1 cellular context compared by ENCODE assay signal in the genomic region with DNA sequence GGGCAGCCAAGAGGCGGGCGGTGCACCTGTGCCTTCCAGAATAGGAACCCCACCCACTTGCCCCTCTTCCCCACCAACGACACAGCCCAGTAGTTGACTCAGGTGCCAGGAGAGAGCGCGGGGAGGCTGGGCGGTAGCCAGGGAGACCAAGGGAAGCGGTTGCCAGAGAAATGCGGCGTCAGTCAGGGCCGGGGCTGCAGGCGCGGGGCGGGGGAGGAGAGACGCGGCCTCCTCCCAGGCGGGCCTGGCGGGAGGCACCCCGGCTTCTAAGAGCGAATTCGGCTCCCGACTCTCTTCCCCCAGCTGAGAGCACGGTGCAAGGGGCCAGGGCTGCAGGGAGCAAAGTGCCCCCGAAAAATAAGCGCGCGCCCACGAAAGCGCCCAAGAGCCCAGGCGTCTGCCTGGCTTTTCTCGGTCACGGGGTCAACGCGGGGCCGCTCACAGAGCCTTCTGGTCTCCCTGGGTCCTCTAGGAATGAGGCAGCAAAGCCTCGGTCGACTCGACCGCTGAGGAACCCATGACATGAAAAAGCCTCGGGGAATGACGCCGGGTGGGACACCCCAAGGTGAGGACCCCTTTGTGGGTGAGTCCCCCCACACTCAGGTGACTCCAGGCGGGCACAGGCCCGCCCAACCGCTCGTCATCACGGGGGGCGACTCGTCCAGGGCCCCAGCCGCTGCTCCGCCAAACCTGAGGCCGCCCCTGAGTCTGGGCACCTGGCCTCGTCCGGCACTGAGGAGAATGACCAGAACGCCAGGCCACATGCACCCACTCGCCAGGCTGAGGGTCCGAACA.
TF ChIP-seq lines count a peak whose summit lies in the region.

No MANE protein-coding gene starts in this region.

TF ChIP-seq in K562, 482 proteins besides CTCF, POLR2A, EP300 and RAD21 (continued from another document):
- TF ChIP-seq, protein P1, sequence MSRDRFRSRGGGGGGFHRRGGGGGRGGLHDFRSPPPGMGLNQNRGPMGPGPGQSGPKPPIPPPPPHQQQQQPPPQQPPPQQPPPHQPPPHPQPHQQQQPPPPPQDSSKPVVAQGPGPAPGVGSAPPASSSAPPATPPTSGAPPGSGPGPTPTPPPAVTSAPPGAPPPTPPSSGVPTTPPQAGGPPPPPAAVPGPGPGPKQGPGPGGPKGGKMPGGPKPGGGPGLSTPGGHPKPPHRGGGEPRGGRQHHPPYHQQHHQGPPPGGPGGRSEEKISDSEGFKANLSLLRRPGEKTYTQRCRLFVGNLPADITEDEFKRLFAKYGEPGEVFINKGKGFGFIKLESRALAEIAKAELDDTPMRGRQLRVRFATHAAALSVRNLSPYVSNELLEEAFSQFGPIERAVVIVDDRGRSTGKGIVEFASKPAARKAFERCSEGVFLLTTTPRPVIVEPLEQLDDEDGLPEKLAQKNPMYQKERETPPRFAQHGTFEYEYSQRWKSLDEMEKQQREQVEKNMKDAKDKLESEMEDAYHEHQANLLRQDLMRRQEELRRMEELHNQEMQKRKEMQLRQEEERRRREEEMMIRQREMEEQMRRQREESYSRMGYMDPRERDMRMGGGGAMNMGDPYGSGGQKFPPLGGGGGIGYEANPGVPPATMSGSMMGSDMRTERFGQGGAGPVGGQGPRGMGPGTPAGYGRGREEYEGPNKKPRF (IDR thresholded peaks at IDR 0.05; ENCODE audit: low read depth, low read length) = no peak
- TF ChIP-seq, protein P2, sequence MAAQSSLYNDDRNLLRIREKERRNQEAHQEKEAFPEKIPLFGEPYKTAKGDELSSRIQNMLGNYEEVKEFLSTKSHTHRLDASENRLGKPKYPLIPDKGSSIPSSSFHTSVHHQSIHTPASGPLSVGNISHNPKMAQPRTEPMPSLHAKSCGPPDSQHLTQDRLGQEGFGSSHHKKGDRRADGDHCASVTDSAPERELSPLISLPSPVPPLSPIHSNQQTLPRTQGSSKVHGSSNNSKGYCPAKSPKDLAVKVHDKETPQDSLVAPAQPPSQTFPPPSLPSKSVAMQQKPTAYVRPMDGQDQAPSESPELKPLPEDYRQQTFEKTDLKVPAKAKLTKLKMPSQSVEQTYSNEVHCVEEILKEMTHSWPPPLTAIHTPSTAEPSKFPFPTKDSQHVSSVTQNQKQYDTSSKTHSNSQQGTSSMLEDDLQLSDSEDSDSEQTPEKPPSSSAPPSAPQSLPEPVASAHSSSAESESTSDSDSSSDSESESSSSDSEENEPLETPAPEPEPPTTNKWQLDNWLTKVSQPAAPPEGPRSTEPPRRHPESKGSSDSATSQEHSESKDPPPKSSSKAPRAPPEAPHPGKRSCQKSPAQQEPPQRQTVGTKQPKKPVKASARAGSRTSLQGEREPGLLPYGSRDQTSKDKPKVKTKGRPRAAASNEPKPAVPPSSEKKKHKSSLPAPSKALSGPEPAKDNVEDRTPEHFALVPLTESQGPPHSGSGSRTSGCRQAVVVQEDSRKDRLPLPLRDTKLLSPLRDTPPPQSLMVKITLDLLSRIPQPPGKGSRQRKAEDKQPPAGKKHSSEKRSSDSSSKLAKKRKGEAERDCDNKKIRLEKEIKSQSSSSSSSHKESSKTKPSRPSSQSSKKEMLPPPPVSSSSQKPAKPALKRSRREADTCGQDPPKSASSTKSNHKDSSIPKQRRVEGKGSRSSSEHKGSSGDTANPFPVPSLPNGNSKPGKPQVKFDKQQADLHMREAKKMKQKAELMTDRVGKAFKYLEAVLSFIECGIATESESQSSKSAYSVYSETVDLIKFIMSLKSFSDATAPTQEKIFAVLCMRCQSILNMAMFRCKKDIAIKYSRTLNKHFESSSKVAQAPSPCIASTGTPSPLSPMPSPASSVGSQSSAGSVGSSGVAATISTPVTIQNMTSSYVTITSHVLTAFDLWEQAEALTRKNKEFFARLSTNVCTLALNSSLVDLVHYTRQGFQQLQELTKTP (IDR thresholded peaks at IDR 0.05; ENCODE audit: low read depth in 1 of 2, partially characterized antibody in 2 of 2) = no peak
- TF ChIP-seq, protein P3, sequence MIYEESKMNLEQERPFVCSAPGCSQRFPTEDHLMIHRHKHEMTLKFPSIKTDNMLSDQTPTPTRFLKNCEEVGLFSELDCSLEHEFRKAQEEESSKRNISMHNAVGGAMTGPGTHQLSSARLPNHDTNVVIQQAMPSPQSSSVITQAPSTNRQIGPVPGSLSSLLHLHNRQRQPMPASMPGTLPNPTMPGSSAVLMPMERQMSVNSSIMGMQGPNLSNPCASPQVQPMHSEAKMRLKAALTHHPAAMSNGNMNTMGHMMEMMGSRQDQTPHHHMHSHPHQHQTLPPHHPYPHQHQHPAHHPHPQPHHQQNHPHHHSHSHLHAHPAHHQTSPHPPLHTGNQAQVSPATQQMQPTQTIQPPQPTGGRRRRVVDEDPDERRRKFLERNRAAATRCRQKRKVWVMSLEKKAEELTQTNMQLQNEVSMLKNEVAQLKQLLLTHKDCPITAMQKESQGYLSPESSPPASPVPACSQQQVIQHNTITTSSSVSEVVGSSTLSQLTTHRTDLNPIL (CRISPR knock-in tag; IDR thresholded peaks at IDR 0.05) = no peak
- TF ChIP-seq, protein P4, sequence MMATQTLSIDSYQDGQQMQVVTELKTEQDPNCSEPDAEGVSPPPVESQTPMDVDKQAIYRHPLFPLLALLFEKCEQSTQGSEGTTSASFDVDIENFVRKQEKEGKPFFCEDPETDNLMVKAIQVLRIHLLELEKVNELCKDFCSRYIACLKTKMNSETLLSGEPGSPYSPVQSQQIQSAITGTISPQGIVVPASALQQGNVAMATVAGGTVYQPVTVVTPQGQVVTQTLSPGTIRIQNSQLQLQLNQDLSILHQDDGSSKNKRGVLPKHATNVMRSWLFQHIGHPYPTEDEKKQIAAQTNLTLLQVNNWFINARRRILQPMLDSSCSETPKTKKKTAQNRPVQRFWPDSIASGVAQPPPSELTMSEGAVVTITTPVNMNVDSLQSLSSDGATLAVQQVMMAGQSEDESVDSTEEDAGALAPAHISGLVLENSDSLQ (IDR thresholded peaks at IDR 0.05) = peak; percentile 88
- peak; percentile 2; the same call in 1 of the 2 replicates for TF ChIP-seq POLR2AphosphoS5 (IDR thresholded peaks at IDR 0.05; ENCODE audit: control insufficient read depth, insufficient read depth, low read depth, low read length)
- TF ChIP-seq BRF2 (IDR thresholded peaks at IDR 0.05; ENCODE audit: borderline replicate concordance, insufficient read depth, insufficient read length) = no peak
- peak; percentile 67 for TF ChIP-seq CXXC5 (CRISPR knock-in tag; IDR thresholded peaks at IDR 0.05)
- TF ChIP-seq CREB3L1 (IDR thresholded peaks at IDR 0.05; ENCODE audit: borderline replicate concordance, low read depth) = no peak
- peak; percentile 20 for TF ChIP-seq RBBP5 (IDR thresholded peaks at IDR 0.05; ENCODE audit: borderline replicate concordance, insufficient read depth, low read length, poor library complexity, severe bottlenecking)
- 0 out of 2 replicates have a peak, but pooled peaks have one; percentile 0 for TF ChIP-seq GTF2E2 (tag; IDR thresholded peaks at IDR 0.05)
- TF ChIP-seq, protein P5, sequence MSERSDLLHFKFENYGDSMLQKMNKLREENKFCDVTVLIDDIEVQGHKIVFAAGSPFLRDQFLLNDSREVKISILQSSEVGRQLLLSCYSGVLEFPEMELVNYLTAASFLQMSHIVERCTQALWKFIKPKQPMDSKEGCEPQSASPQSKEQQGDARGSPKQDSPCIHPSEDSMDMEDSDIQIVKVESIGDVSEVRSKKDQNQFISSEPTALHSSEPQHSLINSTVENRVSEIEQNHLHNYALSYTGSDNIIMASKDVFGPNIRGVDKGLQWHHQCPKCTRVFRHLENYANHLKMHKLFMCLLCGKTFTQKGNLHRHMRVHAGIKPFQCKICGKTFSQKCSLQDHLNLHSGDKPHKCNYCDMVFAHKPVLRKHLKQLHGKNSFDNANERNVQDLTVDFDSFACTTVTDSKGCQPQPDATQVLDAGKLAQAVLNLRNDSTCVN (CRISPR knock-in tag; IDR thresholded peaks at IDR 0.05) = no peak
- peak; percentile 36; the same call in 1 of the 2 replicates for TF ChIP-seq SMAD4 (CRISPR knock-in tag; conservative IDR thresholded peaks at IDR 0.05)
- no peak for TF ChIP-seq ZNF589 (CRISPR knock-in tag; IDR thresholded peaks at IDR 0.05; ENCODE audit: low read depth)
- no peak for TF ChIP-seq CAMTA2 (CRISPR knock-in tag; conservative IDR thresholded peaks at IDR 0.05)
- TF ChIP-seq MYC (IDR thresholded peaks at IDR 0.05; ENCODE audit: low read depth, low read length) = no peak
- no peak for TF ChIP-seq MYC (CRISPR knock-in tag; IDR thresholded peaks at IDR 0.05; ENCODE audit: borderline replicate concordance, low read depth)
- TF ChIP-seq, protein P6, sequence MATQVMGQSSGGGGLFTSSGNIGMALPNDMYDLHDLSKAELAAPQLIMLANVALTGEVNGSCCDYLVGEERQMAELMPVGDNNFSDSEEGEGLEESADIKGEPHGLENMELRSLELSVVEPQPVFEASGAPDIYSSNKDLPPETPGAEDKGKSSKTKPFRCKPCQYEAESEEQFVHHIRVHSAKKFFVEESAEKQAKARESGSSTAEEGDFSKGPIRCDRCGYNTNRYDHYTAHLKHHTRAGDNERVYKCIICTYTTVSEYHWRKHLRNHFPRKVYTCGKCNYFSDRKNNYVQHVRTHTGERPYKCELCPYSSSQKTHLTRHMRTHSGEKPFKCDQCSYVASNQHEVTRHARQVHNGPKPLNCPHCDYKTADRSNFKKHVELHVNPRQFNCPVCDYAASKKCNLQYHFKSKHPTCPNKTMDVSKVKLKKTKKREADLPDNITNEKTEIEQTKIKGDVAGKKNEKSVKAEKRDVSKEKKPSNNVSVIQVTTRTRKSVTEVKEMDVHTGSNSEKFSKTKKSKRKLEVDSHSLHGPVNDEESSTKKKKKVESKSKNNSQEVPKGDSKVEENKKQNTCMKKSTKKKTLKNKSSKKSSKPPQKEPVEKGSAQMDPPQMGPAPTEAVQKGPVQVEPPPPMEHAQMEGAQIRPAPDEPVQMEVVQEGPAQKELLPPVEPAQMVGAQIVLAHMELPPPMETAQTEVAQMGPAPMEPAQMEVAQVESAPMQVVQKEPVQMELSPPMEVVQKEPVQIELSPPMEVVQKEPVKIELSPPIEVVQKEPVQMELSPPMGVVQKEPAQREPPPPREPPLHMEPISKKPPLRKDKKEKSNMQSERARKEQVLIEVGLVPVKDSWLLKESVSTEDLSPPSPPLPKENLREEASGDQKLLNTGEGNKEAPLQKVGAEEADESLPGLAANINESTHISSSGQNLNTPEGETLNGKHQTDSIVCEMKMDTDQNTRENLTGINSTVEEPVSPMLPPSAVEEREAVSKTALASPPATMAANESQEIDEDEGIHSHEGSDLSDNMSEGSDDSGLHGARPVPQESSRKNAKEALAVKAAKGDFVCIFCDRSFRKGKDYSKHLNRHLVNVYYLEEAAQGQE (CRISPR knock-in tag; IDR thresholded peaks at IDR 0.05; ENCODE audit: low read depth) = 0 out of 2 replicates have a peak, but pooled peaks have one; percentile 15
- TF ChIP-seq NFIC (IDR thresholded peaks at IDR 0.05) = peak; percentile 21; the same call in 1 of the 2 replicates
- TF ChIP-seq RNF2 (IDR thresholded peaks at IDR 0.05) = no peak
- peak; percentile 56 for TF ChIP-seq FIP1L1 (IDR thresholded peaks at IDR 0.05; ENCODE audit: low read depth, low read length, poor library complexity, severe bottlenecking)
- 0 out of 2 replicates have a peak, but pooled peaks have one; percentile 33 for TF ChIP-seq LCOR (CRISPR knock-in tag; IDR thresholded peaks at IDR 0.05)
